In the genomic region with DNA sequence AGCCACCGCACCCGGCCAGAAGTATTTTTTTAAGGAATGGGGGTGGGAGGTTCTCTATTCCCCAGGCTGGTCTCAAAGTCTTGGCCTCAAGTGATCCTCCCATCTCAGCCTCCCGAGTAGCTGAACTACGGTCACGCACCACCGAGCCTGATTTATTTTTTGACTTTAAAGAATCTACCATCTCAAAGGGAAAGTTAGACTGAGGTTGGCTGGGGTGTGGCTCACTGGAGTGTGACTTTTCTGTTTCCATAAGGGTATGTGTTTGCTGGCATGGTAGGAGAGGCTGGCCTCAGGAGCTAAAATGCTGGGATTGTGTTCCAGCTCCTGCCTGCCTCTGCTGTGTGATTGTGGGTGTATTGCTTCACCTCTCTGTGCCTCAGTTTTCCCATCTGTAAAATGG, we compare ENCODE assay signal across 13 cellular contexts. TPM values are rescaled to one million over a fixed set of nuclear protein-coding genes. Genes with fewer than 3 reads are reported as not detected.
DNase-seq lines count a peak whose midpoint lies in the region; ATAC-seq, FAIRE-seq and TF ChIP-seq lines count a peak whose summit lies in the region.
"Not testable (repeated sequence)": the region's sequence is repeated elsewhere in the genome, so short reads cannot be mapped to it uniquely, and the experiment has no call there.
"Had no signal": no experiment of that assay in that cellular context is flagged by ENCODE, and none has a peak within 500 bp of the region (broad histone marks: within the 10 kb centered on the region; RNA-seq: fewer than 3 reads in every experiment).

No MANE protein-coding gene starts in this region.

- SMC1A ChIA-PET in GM12878 (lab: Charles Lee; ENCODE audit: uncharacterized antibody, unreplicated experiment): not testable (repeated sequence)

- BruUV-seq in GM12878 (replicated peaks; lab: Mats Ljungman, UMichigan): not testable (repeated sequence)

- RAD21 ChIA-PET in GM12878 (lab: Charles Lee; ENCODE audit: unreplicated experiment): not testable (repeated sequence)

- CTCF ChIA-PET in GM12878 (lab: Yijun Ruan, JAX): not testable (repeated sequence)

- not testable (repeated sequence) for TF ChIP-seq POLR2A in GM12878 (IDR thresholded peaks at IDR 0.05; ENCODE audit: low read depth, low read length)

- H2AFZ ChIP-seq in GM12878 (ENCODE audit: control insufficient read depth, low read depth, low read length): not testable (repeated sequence)

- not testable (repeated sequence) for DNase-seq in GM18507 (ENCODE audit: extremely low spot score, insufficient read length, low read depth); GM12878 (ENCODE audit: low read depth, low spot score)

- not testable (repeated sequence) for H3K9me3 ChIP-seq in GM12878 (replicated peaks; ENCODE audit: control insufficient read depth, insufficient read depth, low read length)

- not testable (repeated sequence) for H3K36me3 ChIP-seq in GM12878 (ENCODE audit: control insufficient read depth in 2 of 2, insufficient read depth in 2 of 2, low read length in 1 of 2)

- in situ Hi-C loops in GM12878 (cut with MboI): not testable (repeated sequence)

- H3K9ac ChIP-seq in GM12878 (ENCODE audit: control insufficient read depth, insufficient read depth, low read length): not testable (repeated sequence)

- not testable (repeated sequence) for H3K27me3 ChIP-seq in GM12878 (replicated peaks in 1 of 2; ENCODE audit: control insufficient read depth in 2 of 2, insufficient read depth in 2 of 2, low read length in 1 of 2)

- H3K27ac ChIP-seq in GM12878 (ENCODE audit: control insufficient read depth, insufficient read depth): not testable (repeated sequence)

- intact Hi-C loops in GM12878 (cut with micrococcal nuclease; ENCODE audit: unreplicated experiment): not testable (repeated sequence)

- not testable (repeated sequence) for H3K4me1 ChIP-seq in GM12878 (ENCODE audit: control insufficient read depth, insufficient read depth, low read length)

- ATAC-seq in GM19035 (IDR thresholded peaks at IDR 0.05; ENCODE audit: unreplicated experiment): peak; percentile 46
- peak; percentile 33 for ATAC-seq in GM21390 (IDR thresholded peaks at IDR 0.05; ENCODE audit: unreplicated experiment)
- ATAC-seq in HG02642 (IDR thresholded peaks at IDR 0.05; ENCODE audit: poor library complexity, unreplicated experiment): peak; percentile 28
- ATAC-seq in HG03354 (IDR thresholded peaks at IDR 0.05; ENCODE audit: poor library complexity, severe bottlenecking, unreplicated experiment): peak; percentile 45
- ATAC-seq in GM12878: peak; percentile 54

- no CpG with 5 or more reads among the region's 6 CpGs for WGBS in GM12878 (ENCODE audit: insufficient coverage, insufficient replicate concordance, low lambda C conversion rate, missing lambda C conversion rate)

- H3K79me2 ChIP-seq in GM12878 (ENCODE audit: control insufficient read depth, insufficient read depth, low read length): not testable (repeated sequence)

- H3K4me2 ChIP-seq in GM12878 (ENCODE audit: control insufficient read depth, insufficient read depth): not testable (repeated sequence)

- not testable (repeated sequence) for H3K4me3 ChIP-seq in GM12878

- TF ChIP-seq RAD21 in GM12878 (IDR thresholded peaks at IDR 0.05; ENCODE audit: insufficient read depth, low read depth, low read length): not testable (repeated sequence)

- not testable (repeated sequence) for TF ChIP-seq EP300 in GM12878 (IDR thresholded peaks at IDR 0.05; ENCODE audit: borderline replicate concordance in 1 of 2, control insufficient read depth in 1 of 2, low read depth in 2 of 2, low read length in 2 of 2)

- not testable (repeated sequence) for TF ChIP-seq CTCF in GM12878 (IDR thresholded peaks at IDR 0.05 in 2 of 3, conservative IDR thresholded peaks at IDR 0.05 in 1 of 3; ENCODE audit: control insufficient read depth in 2 of 3, extremely low read depth in 1 of 3, insufficient read depth in 1 of 3, low read depth in 3 of 3, low read length in 3 of 3)

- not testable (repeated sequence) for H4K20me1 ChIP-seq in GM12878 (ENCODE audit: control insufficient read depth, insufficient read depth)

- POLR2A ChIA-PET in GM12878 (lab: Charles Lee): not testable (repeated sequence)

- peak; percentile 98 for FAIRE-seq in GM18507 (lab: Jason Lieb, UNC)
- FAIRE-seq in GM12878 (lab: Jason Lieb, UNC): peak; percentile 94

RNA-seq across cellular contexts. Expression of a gene that starts 10.6 kb away (rescaled TPM):
- 194 and 200 TPM in 2 replicates for total RNA-seq in GM12878 (2013; cell fraction: nucleolus; rRNA removed)
- 18.7 and 21.2 TPM in 2 replicates for total RNA-seq in GM12878 (2014; rRNA removed)
- total RNA-seq in GM12878 (2014; rRNA removed; fragmentation: Illumina TruSeq; extraction: Trizol): 35.1 and 37.3 TPM in 2 replicates
- total RNA-seq in GM12878 (2021): 29.3 and 32.4 TPM in 2 replicates
- 12.7 TPM for polyA plus RNA-seq in GM12878 (2011; ENCODE audit: low read depth)
- 5.5 and 7.5 TPM in 2 replicates for polyA plus RNA-seq in GM12878 (2011; rRNA removed)
- polyA plus RNA-seq in GM12878 (2011; cell fraction: cytosol; rRNA removed): 4.3 and 5.9 TPM in 2 replicates
- 18.7 and 26.5 TPM in 2 replicates for polyA plus RNA-seq in GM12878 (2011; cell fraction: nucleus; rRNA removed)
- polyA plus RNA-seq in GM12878 (2012): 18.3 and 26.2 TPM in 2 replicates
- 5.6 and 24.6 TPM in 2 replicates for polyA plus RNA-seq in GM12878 (2014; fragmentation: Illumina TruSeq; extraction: Trizol)
- 1 to 10 TPM; 1.5 to 1.9 TPM for polyA plus RNA-seq in GM12878 (2014; fragmentation: Nextera tagmentation; extraction: Ambion mirVana)
- polyA plus RNA-seq in GM12878 (2014; rRNA removed): 52.0 and 63.2 TPM in 2 replicates
- polyA plus RNA-seq in GM12878 (2016; fragmentation: Nextera tagmentation; extraction: Ambion mirVana): 1 to 10 TPM; 2.8 TPM
- polyA minus RNA-seq in GM12878 (2011; rRNA and poly(A)+ RNA removed): 8.1 and 14.8 TPM in 2 replicates
- polyA minus RNA-seq in GM12878 (2011; cell fraction: cytosol; rRNA and poly(A)+ RNA removed): 2.4 and 2.9 TPM in 2 replicates
- 14.4 and 35.1 TPM in 2 replicates for polyA minus RNA-seq in GM12878 (2011; cell fraction: nucleus; rRNA and poly(A)+ RNA removed)
- total RNA-seq: A673, Caco-2, H1, HT1080, M059J, SJSA1 had no signal
- polyA plus RNA-seq: K562 had no signal
